16 cellular contexts compared by ENCODE assay signal in genomic region chr5:138947780-138948179, GRCh38.
A peak's percentile ranks its signal among the peaks of the same experiment; 100 is the strongest.
DNase-seq lines count a peak whose midpoint lies in the region; ATAC-seq and TF ChIP-seq lines count a peak whose summit lies in the region.
"Had no signal": no experiment of that assay in that cellular context is flagged by ENCODE, and none has a peak within 500 bp of the region (broad histone marks: within the 10 kb centered on the region; RNA-seq: fewer than 3 reads in every experiment).

No MANE protein-coding gene starts in this region.

- H3K4me3 ChIP-seq in BLaER1 (no peak overlapping the region), Peyer's patch (no peak overlapping the region), sigmoid colon (no peak overlapping the region), brain microvascular endothelial cell (ENCODE audit: low read depth, low read length) (no peak overlapping the region)
- H3K4me3 ChIP-seq: A549, SJSA1 had no signal

- no peak for TF ChIP-seq CTCF in Peyer's patch (IDR thresholded peaks at IDR 0.05)
- no peak for TF ChIP-seq CTCF in sigmoid colon (IDR thresholded peaks at IDR 0.05)
- TF ChIP-seq CTCF in brain microvascular endothelial cell (IDR thresholded peaks at IDR 0.05; ENCODE audit: low read depth, low read length, missing control alignments), result no peak

- TF ChIP-seq POLR2A in Peyer's patch (IDR thresholded peaks at IDR 0.05) (no peak), sigmoid colon (IDR thresholded peaks at IDR 0.05) (no peak)

- DNase-seq in Peyer's patch (peak in 2 of 3 donors; percentile 11 to 34), sigmoid colon (peak; percentile 22), Kasumi-1 (lab: John Stamatoyannopoulos, UW) (no peak), NCI-H1048 (lab: John Stamatoyannopoulos, UW) (no peak), brain microvascular endothelial cell (no peak)
- no peak for DNase-seq in effector memory CD8-positive, alpha-beta T cell
- DNase-seq: CD8-positive, alpha-beta memory T cell; GOT3; NCI-H1105 treated with DMSO at 0.1 percent for 48 hours; NCI-H1694; NCI-H2081 treated with DMSO at 0.1 percent for 48 hours; NCI-H748 treated with DMSO at 0.1 percent for 48 hours; NK-92 treated with Interleukin-12 subunit alpha and Interleukin-12 subunit beta, amount 100 ng/mL, for 24 hours had no signal

- H3K9me3 Mint-ChIP-seq in effector memory CD8-positive, alpha-beta T cell, result no peaks in the 10 kb centered on the region
- H3K9me3 Mint-ChIP-seq: CD8-positive, alpha-beta memory T cell had no signal

- 0 out of 2 replicates have a peak overlapping the region, but pooled peaks have one; percentile 38 for H3K27ac ChIP-seq in BLaER1
- H3K27ac ChIP-seq in Peyer's patch, result no peak overlapping the region
- no peak overlapping the region for H3K27ac ChIP-seq in sigmoid colon
- no peak overlapping the region for H3K27ac ChIP-seq in brain microvascular endothelial cell
- H3K27ac ChIP-seq: A549, SJSA1 had no signal

- H3K27me3 Mint-ChIP-seq in effector memory CD8-positive, alpha-beta T cell, result no peaks in the 10 kb centered on the region

- TF ChIP-seq EP300 in sigmoid colon (IDR thresholded peaks at IDR 0.05), result no peak

- 93 to 94% methylated on average over 5 of the region's 5 CpGs for WGBS in sigmoid colon, 2 donors

- in situ Hi-C loops in brain microvascular endothelial cell (cut with HindIII; ENCODE audit: low pct_ligation_motif_present, low sequenced_read_pairs), result no loop called here

- H3K4me2 ChIP-seq in BLaER1, result peak overlapping the region; percentile 58
- H3K4me2 ChIP-seq: A549 had no signal

- 0 out of 2 replicates have a peak overlapping the region, but pooled peaks have one; percentile 27 for H3K9ac ChIP-seq in BLaER1

- H3K9me3 ChIP-seq in BLaER1, result no peaks in the 10 kb centered on the region
- H3K9me3 ChIP-seq in Peyer's patch, result no peaks in the 10 kb centered on the region
- H3K9me3 ChIP-seq in sigmoid colon, result no peaks in the 10 kb centered on the region
- H3K9me3 ChIP-seq: A549, SJSA1 had no signal

- H3K4me1 Mint-ChIP-seq in effector memory CD8-positive, alpha-beta T cell (ENCODE audit: low read depth in 2 of 2), result peaks cover 6 to 15% of the 10 kb centered on the region in 2 donors

- H3K36me3 ChIP-seq in BLaER1, result peaks cover 19% of the 10 kb centered on the region; the same call in 1 of the 2 replicates
- H3K36me3 ChIP-seq in Peyer's patch, result peaks cover 0 to 9% (median 0%) of the 10 kb centered on the region in 3 donors
- peaks cover 0 to 20% (median 10%) of the 10 kb centered on the region in 4 donors for H3K36me3 ChIP-seq in sigmoid colon
- H3K36me3 ChIP-seq in brain microvascular endothelial cell (replicated peaks), result no peaks in the 10 kb centered on the region

- no peak for ATAC-seq in effector memory CD8-positive, alpha-beta T cell (replicated peaks)
- ATAC-seq: A549 had no signal

- H3K27me3 ChIP-seq in BLaER1, result no peaks in the 10 kb centered on the region
- H3K27me3 ChIP-seq in Peyer's patch, result no peaks in the 10 kb centered on the region
- H3K27me3 ChIP-seq in sigmoid colon, result no peaks in the 10 kb centered on the region
- no peaks in the 10 kb centered on the region for H3K27me3 ChIP-seq in brain microvascular endothelial cell (replicated peaks)
- H3K27me3 ChIP-seq: SJSA1 had no signal

- no peak overlapping the region for H3K4me3 Mint-ChIP-seq in effector memory CD8-positive, alpha-beta T cell

- H4K20me1 ChIP-seq in BLaER1, result 0 out of 2 replicates have a peak, but pooled peaks cover 10% of the 10 kb centered on the region

- peaks cover 100% of the 10 kb centered on the region for H3K4me1 ChIP-seq in BLaER1
- peaks cover 0 to 9% (median 2%) of the 10 kb centered on the region in 4 donors for H3K4me1 ChIP-seq in Peyer's patch
- H3K4me1 ChIP-seq in sigmoid colon, result peaks cover 0 to 16% (median 10%) of the 10 kb centered on the region in 4 donors
- H3K4me1 ChIP-seq: A549, SJSA1 had no signal

- intact Hi-C loops in sigmoid colon (cut with DNase I), result no loop called here

- peak overlapping the region; percentile 32 to 42 for H3K27ac Mint-ChIP-seq in effector memory CD8-positive, alpha-beta T cell

- H3K36me3 Mint-ChIP-seq in effector memory CD8-positive, alpha-beta T cell (ENCODE audit: insufficient read depth), result no peaks in the 10 kb centered on the region

Comparison
In these comparisons a context has a peak if more than half of its experiments do, and no peak if none do; other contexts are left out.
1. DNase-seq: peak in Peyer's patch (2 of 3) and sigmoid colon (single experiment); none in effector memory CD8-positive, alpha-beta T cell (0 of 3), Kasumi-1 (0 of 2), NCI-H1048 (single experiment) and brain microvascular endothelial cell (single experiment).